In the genomic region with DNA sequence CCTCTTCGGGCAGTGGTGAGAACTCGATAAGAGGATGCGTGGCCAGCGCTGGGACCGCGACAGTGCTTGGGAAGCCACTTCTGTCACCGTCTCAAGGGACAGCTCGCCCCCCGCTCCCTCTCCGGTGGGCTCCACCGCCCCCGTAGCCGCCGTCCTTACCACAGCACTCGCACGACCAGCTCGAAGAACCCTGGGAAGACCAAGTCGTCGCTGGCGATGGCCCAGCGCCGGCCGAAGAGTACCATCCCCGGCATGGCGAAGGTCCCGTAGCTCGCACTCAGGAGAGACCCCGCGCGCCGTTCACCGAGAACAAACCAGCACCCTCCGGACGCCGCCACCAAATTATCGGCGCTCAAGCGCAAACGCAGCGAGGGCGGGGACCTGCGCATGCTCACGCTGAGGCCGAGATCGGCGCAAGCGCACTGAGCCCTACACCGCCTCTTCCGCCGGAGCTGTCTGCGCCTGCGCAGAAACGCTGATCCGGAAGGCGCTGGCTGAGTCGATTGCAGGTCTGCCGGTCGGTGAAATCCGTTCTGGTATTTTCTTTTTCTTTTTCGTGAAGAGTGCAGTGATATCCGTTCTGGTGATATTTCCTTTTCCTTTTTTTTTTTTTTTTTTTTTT, we compare ENCODE assay signal across 1 cellular context.
TF ChIP-seq lines count a peak whose summit lies in the region.

A gene with protein sequence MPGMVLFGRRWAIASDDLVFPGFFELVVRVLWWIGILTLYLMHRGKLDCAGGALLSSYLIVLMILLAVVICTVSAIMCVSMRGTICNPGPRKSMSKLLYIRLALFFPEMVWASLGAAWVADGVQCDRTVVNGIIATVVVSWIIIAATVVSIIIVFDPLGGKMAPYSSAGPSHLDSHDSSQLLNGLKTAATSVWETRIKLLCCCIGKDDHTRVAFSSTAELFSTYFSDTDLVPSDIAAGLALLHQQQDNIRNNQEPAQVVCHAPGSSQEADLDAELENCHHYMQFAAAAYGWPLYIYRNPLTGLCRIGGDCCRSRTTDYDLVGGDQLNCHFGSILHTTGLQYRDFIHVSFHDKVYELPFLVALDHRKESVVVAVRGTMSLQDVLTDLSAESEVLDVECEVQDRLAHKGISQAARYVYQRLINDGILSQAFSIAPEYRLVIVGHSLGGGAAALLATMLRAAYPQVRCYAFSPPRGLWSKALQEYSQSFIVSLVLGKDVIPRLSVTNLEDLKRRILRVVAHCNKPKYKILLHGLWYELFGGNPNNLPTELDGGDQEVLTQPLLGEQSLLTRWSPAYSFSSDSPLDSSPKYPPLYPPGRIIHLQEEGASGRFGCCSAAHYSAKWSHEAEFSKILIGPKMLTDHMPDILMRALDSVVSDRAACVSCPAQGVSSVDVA (minus strand): TSS at position 366 of the 622 bp plus-strand sequence. CDS start 112 bp downstream, at position 254.

TF ChIP-seq in K562, 482 proteins besides CTCF, POLR2A, EP300 and RAD21 (continued from another document and continues in another):
- TF ChIP-seq, protein P1, sequence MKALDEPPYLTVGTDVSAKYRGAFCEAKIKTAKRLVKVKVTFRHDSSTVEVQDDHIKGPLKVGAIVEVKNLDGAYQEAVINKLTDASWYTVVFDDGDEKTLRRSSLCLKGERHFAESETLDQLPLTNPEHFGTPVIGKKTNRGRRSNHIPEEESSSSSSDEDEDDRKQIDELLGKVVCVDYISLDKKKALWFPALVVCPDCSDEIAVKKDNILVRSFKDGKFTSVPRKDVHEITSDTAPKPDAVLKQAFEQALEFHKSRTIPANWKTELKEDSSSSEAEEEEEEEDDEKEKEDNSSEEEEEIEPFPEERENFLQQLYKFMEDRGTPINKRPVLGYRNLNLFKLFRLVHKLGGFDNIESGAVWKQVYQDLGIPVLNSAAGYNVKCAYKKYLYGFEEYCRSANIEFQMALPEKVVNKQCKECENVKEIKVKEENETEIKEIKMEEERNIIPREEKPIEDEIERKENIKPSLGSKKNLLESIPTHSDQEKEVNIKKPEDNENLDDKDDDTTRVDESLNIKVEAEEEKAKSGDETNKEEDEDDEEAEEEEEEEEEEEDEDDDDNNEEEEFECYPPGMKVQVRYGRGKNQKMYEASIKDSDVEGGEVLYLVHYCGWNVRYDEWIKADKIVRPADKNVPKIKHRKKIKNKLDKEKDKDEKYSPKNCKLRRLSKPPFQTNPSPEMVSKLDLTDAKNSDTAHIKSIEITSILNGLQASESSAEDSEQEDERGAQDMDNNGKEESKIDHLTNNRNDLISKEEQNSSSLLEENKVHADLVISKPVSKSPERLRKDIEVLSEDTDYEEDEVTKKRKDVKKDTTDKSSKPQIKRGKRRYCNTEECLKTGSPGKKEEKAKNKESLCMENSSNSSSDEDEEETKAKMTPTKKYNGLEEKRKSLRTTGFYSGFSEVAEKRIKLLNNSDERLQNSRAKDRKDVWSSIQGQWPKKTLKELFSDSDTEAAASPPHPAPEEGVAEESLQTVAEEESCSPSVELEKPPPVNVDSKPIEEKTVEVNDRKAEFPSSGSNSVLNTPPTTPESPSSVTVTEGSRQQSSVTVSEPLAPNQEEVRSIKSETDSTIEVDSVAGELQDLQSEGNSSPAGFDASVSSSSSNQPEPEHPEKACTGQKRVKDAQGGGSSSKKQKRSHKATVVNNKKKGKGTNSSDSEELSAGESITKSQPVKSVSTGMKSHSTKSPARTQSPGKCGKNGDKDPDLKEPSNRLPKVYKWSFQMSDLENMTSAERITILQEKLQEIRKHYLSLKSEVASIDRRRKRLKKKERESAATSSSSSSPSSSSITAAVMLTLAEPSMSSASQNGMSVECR (CRISPR knock-in tag; IDR thresholded peaks at IDR 0.05) = peak; percentile 65; the same call in 1 of the 2 replicates
- TF ChIP-seq PCBP1 (IDR thresholded peaks at IDR 0.05; ENCODE audit: low read depth, low read length, poor library complexity, severe bottlenecking) = peak; percentile 31
- TF ChIP-seq TAF1 (IDR thresholded peaks at IDR 0.05; ENCODE audit: control insufficient read depth, extremely low read depth, insufficient read depth, low read length, severe bottlenecking) = peak; percentile 83
- TF ChIP-seq, protein P2, sequence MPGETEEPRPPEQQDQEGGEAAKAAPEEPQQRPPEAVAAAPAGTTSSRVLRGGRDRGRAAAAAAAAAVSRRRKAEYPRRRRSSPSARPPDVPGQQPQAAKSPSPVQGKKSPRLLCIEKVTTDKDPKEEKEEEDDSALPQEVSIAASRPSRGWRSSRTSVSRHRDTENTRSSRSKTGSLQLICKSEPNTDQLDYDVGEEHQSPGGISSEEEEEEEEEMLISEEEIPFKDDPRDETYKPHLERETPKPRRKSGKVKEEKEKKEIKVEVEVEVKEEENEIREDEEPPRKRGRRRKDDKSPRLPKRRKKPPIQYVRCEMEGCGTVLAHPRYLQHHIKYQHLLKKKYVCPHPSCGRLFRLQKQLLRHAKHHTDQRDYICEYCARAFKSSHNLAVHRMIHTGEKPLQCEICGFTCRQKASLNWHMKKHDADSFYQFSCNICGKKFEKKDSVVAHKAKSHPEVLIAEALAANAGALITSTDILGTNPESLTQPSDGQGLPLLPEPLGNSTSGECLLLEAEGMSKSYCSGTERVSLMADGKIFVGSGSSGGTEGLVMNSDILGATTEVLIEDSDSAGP (CRISPR knock-in tag; IDR thresholded peaks at IDR 0.05) = no peak
- TF ChIP-seq SIN3A (IDR thresholded peaks at IDR 0.05; ENCODE audit: borderline replicate concordance in 2 of 2, control insufficient read depth in 1 of 2, low read depth in 2 of 2, low read length in 2 of 2) = peak in 1 of 2 experiments; percentile 23; a peak in 1 of 4 replicates
- peak; percentile 68; the same call in 1 of the 2 replicates for TF ChIP-seq GABPB1 (CRISPR knock-in tag; IDR thresholded peaks at IDR 0.05)
- TF ChIP-seq, protein P3, sequence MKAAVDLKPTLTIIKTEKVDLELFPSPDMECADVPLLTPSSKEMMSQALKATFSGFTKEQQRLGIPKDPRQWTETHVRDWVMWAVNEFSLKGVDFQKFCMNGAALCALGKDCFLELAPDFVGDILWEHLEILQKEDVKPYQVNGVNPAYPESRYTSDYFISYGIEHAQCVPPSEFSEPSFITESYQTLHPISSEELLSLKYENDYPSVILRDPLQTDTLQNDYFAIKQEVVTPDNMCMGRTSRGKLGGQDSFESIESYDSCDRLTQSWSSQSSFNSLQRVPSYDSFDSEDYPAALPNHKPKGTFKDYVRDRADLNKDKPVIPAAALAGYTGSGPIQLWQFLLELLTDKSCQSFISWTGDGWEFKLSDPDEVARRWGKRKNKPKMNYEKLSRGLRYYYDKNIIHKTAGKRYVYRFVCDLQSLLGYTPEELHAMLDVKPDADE (conservative IDR thresholded peaks at IDR 0.05; ENCODE audit: control insufficient read depth, low read depth, low read length) = peak; percentile 60; the same call in 1 of the 2 replicates
- TF ChIP-seq SMARCE1 (IDR thresholded peaks at IDR 0.05) = no peak
- TF ChIP-seq RBM14 (IDR thresholded peaks at IDR 0.05; ENCODE audit: borderline replicate concordance, insufficient read depth, low read depth, low read length) = 0 out of 2 replicates have a peak, but pooled peaks have one; percentile 75
- peak; percentile 5; the same call in 1 of the 2 replicates for TF ChIP-seq CTBP1 (IDR thresholded peaks at IDR 0.05; ENCODE audit: borderline replicate concordance)
- TF ChIP-seq, protein P4, sequence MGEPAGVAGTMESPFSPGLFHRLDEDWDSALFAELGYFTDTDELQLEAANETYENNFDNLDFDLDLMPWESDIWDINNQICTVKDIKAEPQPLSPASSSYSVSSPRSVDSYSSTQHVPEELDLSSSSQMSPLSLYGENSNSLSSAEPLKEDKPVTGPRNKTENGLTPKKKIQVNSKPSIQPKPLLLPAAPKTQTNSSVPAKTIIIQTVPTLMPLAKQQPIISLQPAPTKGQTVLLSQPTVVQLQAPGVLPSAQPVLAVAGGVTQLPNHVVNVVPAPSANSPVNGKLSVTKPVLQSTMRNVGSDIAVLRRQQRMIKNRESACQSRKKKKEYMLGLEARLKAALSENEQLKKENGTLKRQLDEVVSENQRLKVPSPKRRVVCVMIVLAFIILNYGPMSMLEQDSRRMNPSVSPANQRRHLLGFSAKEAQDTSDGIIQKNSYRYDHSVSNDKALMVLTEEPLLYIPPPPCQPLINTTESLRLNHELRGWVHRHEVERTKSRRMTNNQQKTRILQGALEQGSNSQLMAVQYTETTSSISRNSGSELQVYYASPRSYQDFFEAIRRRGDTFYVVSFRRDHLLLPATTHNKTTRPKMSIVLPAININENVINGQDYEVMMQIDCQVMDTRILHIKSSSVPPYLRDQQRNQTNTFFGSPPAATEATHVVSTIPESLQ (CRISPR knock-in tag; IDR thresholded peaks at IDR 0.05) = 0 out of 2 replicates have a peak, but pooled peaks have one; percentile 31
- peak; percentile 92 for TF ChIP-seq POU5F1 (IDR thresholded peaks at IDR 0.05; ENCODE audit: borderline replicate concordance, low read depth, low read length, partially characterized antibody)
- TF ChIP-seq ELF1 (tag; IDR thresholded peaks at IDR 0.05) = peak; percentile 54
- peak; percentile 7; the same call in 1 of the 2 replicates for TF ChIP-seq ETV5 (CRISPR knock-in tag; IDR thresholded peaks at IDR 0.05; ENCODE audit: low read depth)
- TF ChIP-seq, protein P5, sequence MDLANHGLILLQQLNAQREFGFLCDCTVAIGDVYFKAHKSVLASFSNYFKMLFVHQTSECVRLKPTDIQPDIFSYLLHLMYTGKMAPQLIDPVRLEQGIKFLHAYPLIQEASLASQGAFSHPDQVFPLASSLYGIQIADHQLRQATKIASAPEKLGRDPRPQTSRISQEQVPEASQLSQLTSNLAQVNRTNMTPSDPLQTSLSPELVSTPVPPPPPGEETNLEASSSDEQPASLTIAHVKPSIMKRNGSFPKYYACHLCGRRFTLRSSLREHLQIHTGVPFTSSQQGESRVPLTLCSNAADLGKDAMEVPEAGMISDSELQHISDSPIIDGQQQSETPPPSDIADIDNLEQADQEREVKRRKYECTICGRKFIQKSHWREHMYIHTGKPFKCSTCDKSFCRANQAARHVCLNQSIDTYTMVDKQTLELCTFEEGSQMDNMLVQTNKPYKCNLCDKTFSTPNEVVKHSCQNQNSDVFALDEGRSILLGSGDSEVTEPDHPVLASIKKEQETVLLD (IDR thresholded peaks at IDR 0.05) = peak; percentile 99
- 0 out of 2 replicates have a peak, but pooled peaks have one; percentile 44 for TF ChIP-seq ZBTB17 (CRISPR knock-in tag; IDR thresholded peaks at IDR 0.05)
- TF ChIP-seq CHD1 (IDR thresholded peaks at IDR 0.05; ENCODE audit: low read length) = peak; percentile 71
- TF ChIP-seq, protein P6, sequence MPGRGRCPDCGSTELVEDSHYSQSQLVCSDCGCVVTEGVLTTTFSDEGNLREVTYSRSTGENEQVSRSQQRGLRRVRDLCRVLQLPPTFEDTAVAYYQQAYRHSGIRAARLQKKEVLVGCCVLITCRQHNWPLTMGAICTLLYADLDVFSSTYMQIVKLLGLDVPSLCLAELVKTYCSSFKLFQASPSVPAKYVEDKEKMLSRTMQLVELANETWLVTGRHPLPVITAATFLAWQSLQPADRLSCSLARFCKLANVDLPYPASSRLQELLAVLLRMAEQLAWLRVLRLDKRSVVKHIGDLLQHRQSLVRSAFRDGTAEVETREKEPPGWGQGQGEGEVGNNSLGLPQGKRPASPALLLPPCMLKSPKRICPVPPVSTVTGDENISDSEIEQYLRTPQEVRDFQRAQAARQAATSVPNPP (IDR thresholded peaks at IDR 0.05; ENCODE audit: borderline replicate concordance, insufficient read depth, insufficient read length) = no peak
- TF ChIP-seq, protein P7, sequence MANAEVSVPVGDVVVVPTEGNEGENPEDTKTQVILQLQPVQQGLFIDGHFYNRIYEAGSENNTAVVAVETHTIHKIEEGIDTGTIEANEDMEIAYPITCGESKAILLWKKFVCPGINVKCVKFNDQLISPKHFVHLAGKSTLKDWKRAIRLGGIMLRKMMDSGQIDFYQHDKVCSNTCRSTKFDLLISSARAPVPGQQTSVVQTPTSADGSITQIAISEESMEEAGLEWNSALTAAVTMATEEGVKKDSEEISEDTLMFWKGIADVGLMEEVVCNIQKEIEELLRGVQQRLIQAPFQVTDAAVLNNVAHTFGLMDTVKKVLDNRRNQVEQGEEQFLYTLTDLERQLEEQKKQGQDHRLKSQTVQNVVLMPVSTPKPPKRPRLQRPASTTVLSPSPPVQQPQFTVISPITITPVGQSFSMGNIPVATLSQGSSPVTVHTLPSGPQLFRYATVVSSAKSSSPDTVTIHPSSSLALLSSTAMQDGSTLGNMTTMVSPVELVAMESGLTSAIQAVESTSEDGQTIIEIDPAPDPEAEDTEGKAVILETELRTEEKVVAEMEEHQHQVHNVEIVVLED (CRISPR knock-in tag; IDR thresholded peaks at IDR 0.05) = peak; percentile 47
- TF ChIP-seq CCNT2 (IDR thresholded peaks at IDR 0.05; ENCODE audit: borderline replicate concordance, extremely low read depth, insufficient read length, low read depth, low read length) = peak; percentile 40
- TF ChIP-seq, protein P8, sequence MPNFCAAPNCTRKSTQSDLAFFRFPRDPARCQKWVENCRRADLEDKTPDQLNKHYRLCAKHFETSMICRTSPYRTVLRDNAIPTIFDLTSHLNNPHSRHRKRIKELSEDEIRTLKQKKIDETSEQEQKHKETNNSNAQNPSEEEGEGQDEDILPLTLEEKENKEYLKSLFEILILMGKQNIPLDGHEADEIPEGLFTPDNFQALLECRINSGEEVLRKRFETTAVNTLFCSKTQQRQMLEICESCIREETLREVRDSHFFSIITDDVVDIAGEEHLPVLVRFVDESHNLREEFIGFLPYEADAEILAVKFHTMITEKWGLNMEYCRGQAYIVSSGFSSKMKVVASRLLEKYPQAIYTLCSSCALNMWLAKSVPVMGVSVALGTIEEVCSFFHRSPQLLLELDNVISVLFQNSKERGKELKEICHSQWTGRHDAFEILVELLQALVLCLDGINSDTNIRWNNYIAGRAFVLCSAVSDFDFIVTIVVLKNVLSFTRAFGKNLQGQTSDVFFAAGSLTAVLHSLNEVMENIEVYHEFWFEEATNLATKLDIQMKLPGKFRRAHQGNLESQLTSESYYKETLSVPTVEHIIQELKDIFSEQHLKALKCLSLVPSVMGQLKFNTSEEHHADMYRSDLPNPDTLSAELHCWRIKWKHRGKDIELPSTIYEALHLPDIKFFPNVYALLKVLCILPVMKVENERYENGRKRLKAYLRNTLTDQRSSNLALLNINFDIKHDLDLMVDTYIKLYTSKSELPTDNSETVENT (CRISPR knock-in tag; IDR thresholded peaks at IDR 0.05) = peak; percentile 79; the same call in 1 of the 2 replicates
- TF ChIP-seq POLR2H (tag; IDR thresholded peaks at IDR 0.05; ENCODE audit: low read depth) = peak; percentile 52; the same call in 1 of the 2 replicates
- TF ChIP-seq POLR2G (IDR thresholded peaks at IDR 0.05; ENCODE audit: low read depth, low read length) = peak; percentile 92
- peak; percentile 76 for TF ChIP-seq EGR1 (conservative IDR thresholded peaks at IDR 0.05)
- no peak for TF ChIP-seq ZNF140 (CRISPR knock-in tag; IDR thresholded peaks at IDR 0.05)
- TF ChIP-seq ZKSCAN8 (CRISPR knock-in tag; IDR thresholded peaks at IDR 0.05) = no peak
- TF ChIP-seq, protein P9, sequence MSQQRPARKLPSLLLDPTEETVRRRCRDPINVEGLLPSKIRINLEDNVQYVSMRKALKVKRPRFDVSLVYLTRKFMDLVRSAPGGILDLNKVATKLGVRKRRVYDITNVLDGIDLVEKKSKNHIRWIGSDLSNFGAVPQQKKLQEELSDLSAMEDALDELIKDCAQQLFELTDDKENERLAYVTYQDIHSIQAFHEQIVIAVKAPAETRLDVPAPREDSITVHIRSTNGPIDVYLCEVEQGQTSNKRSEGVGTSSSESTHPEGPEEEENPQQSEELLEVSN (IDR thresholded peaks at IDR 0.05; ENCODE audit: borderline replicate concordance in 1 of 2, extremely low read depth in 1 of 2, insufficient read depth in 1 of 2, insufficient read length in 1 of 2, low read depth in 1 of 2, low read length in 1 of 2, poor library complexity in 1 of 2, severe bottlenecking in 1 of 2) = peak; percentile 15 to 59
- peak; percentile 80; the same call in 1 of the 2 replicates for TF ChIP-seq PHF8 (IDR thresholded peaks at IDR 0.05; ENCODE audit: borderline replicate concordance, low read length)
- no peak for TF ChIP-seq C11orf30 (IDR thresholded peaks at IDR 0.05; ENCODE audit: low read depth)
